Comparison of ENCODE assay signal across 14 cellular contexts in genomic region chr5:150774145-150774544, GRCh38. TPM values are rescaled to one million over a fixed set of nuclear protein-coding genes. Genes with fewer than 3 reads are reported as not detected.
DNase-seq lines count a peak whose midpoint lies in the region; ATAC-seq and TF ChIP-seq lines count a peak whose summit lies in the region.
"Had no signal": no experiment of that assay in that cellular context is flagged by ENCODE, and none has a peak within 500 bp of the region (broad histone marks: within the 10 kb centered on the region; RNA-seq: fewer than 3 reads in every experiment).

No MANE protein-coding gene starts in this region.

- peaks cover 8% of the 10 kb centered on the region for H3K9me3 ChIP-seq in BLaER1
- H3K9me3 ChIP-seq: thyroid gland had no signal

- peak; percentile 92 for DNase-seq in M059J (ENCODE audit: low read depth)
- DNase-seq in amniotic stem cell (lab: John Stamatoyannopoulos, UW): peak; percentile 46
- peak; percentile 44 for DNase-seq in hepatic stellate cell (ENCODE audit: low spot score)
- no peak for DNase-seq in SIG-M5 treated with dmso at 0.1 percent for 504 hours (lab: John Stamatoyannopoulos, UW; ENCODE audit: unreplicated experiment)
- no peak for DNase-seq in NCI-H510A treated with DMSO at 0.1 percent for 48 hours (lab: John Stamatoyannopoulos, UW)
- no peak for DNase-seq in progenitor cell of endocrine pancreas (ENCODE audit: low spot score, unreplicated experiment)
- DNase-seq: activated B cell treated with CpG ODN at 0.5 μM for 24 hours; CD4-positive, alpha-beta T cell; NCI-H1436 treated with DMSO at 0.1 percent for 48 hours; thyroid gland had no signal

- TF ChIP-seq CTCF in progenitor cell of endocrine pancreas (IDR thresholded peaks at IDR 0.05; ENCODE audit: unreplicated experiment): no peak

- H3K27me3 Mint-ChIP-seq in progenitor cell of endocrine pancreas: peaks cover 9% of the 10 kb centered on the region
- H3K27me3 Mint-ChIP-seq: CD4-positive, alpha-beta T cell had no signal

- H3K36me3 ChIP-seq in BLaER1: no peaks in the 10 kb centered on the region
- H3K36me3 ChIP-seq: thyroid gland had no signal

- no peak overlapping the region for H3K9ac ChIP-seq in BLaER1

- no peaks in the 10 kb centered on the region for H3K27me3 ChIP-seq in BLaER1
- H3K27me3 ChIP-seq: thyroid gland had no signal

- peaks cover 56% of the 10 kb centered on the region for H3K4me1 ChIP-seq in BLaER1

- H3K4me3 Mint-ChIP-seq in progenitor cell of endocrine pancreas (ENCODE audit: low read depth): no peak overlapping the region
- H3K4me3 Mint-ChIP-seq: activated B cell treated with CpG ODN at 0.5 μM for 24 hours; activated T-helper 1 cell treated with anti-CD3 and anti-CD28 coated beads, Interleukin-12 subunit alpha, Interleukin-12 subunit beta, Interleukin-2, Interleukin-4 antibody, amounts not matched to agents 30 ng/mL and 10 ng/mL and 1 ng/mL, durations not matched to agents 14 hours and 24 hours and 36 hours; CD4-positive, alpha-beta T cell; memory B cell had no signal

- H3K27ac Mint-ChIP-seq in progenitor cell of endocrine pancreas: no peak overlapping the region
- H3K27ac Mint-ChIP-seq: activated B cell treated with CpG ODN at 0.5 μM for 24 hours; activated T-helper 1 cell treated with anti-CD3 and anti-CD28 coated beads, Interleukin-12 subunit alpha, Interleukin-12 subunit beta, Interleukin-2, Interleukin-4 antibody, amounts not matched to agents 30 ng/mL and 10 ng/mL and 1 ng/mL, durations not matched to agents 14 hours and 24 hours and 36 hours; CD4-positive, alpha-beta T cell; memory B cell had no signal

- no peak for ATAC-seq in GM21360 (IDR thresholded peaks at IDR 0.05; ENCODE audit: unreplicated experiment)

- no peak overlapping the region for H3K27ac ChIP-seq in BLaER1
- H3K27ac ChIP-seq: thyroid gland had no signal

- H3K9me3 Mint-ChIP-seq in progenitor cell of endocrine pancreas (ENCODE audit: low read depth): peaks cover 3% of the 10 kb centered on the region
- H3K9me3 Mint-ChIP-seq: activated B cell treated with CpG ODN at 0.5 μM for 24 hours; CD4-positive, alpha-beta T cell had no signal

- H4K20me1 ChIP-seq in BLaER1: no peaks in the 10 kb centered on the region

- H3K4me3 ChIP-seq in BLaER1: no peak overlapping the region
- H3K4me3 ChIP-seq: thyroid gland had no signal

- H3K36me3 Mint-ChIP-seq in progenitor cell of endocrine pancreas (ENCODE audit: insufficient read depth): no peaks in the 10 kb centered on the region
- H3K36me3 Mint-ChIP-seq: memory B cell had no signal

- H3K4me2 ChIP-seq in BLaER1: peak overlapping the region; percentile 15; the same call in 1 of the 2 replicates

- H3K4me1 Mint-ChIP-seq in progenitor cell of endocrine pancreas (ENCODE audit: low read depth): peaks cover 7% of the 10 kb centered on the region

RNA-seq across cellular contexts. Expression of gene SMIM3, which starts 4.4 kb away (rescaled TPM):
- 73.1 and 92.7 TPM in 2 replicates for total RNA-seq in M059J (2014; rRNA removed; shearing (Covaris generic))
- 11.5 and 12.2 TPM in 2 replicates for total RNA-seq in progenitor cell of endocrine pancreas

RNA-seq across cellular contexts. Expression of gene DCTN4, which starts 15.3 kb away (rescaled TPM):
- total RNA-seq in M059J (2014; rRNA removed; shearing (Covaris generic)): 48.1 and 66.2 TPM in 2 replicates
- total RNA-seq in progenitor cell of endocrine pancreas: 68.6 and 73.3 TPM in 2 replicates

Comparison
In these comparisons a context has a peak if more than half of its experiments do, and no peak if none do; other contexts are left out.
1. DNase-seq: peak in M059J (single experiment), amniotic stem cell (single experiment) and hepatic stellate cell (single experiment); none in SIG-M5 treated with dmso at 0.1 percent for 504 hours (single experiment), NCI-H510A treated with DMSO at 0.1 percent for 48 hours (single experiment) and progenitor cell of endocrine pancreas (single experiment).